ENCODE assay signal across 8 cellular contexts in the genomic region with DNA sequence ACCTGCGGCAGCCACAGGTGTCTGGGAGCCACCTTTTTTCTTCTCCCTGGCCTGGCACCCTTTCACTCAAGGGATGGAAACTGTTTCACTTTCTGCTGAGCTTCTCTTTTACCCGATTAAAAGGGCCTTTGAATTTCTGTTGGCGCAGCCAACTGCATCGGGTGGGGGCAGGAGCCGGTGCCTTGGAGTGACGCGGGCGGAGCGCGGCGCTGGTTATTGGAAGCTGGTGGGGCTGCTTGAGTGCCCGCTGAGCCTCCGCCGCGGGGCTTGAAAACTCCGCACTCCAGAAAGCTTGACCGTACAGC. TPM values are rescaled to one million over a fixed set of nuclear protein-coding genes. Genes with fewer than 3 reads are reported as not detected.
A peak's percentile ranks its signal among the peaks of the same experiment; 100 is the strongest.
DNase-seq lines count a peak whose midpoint lies in the region; ATAC-seq and TF ChIP-seq lines count a peak whose summit lies in the region.

No MANE protein-coding gene starts in this region.

- peak; percentile 72 for DNase-seq in NCI-H2107 treated with DMSO at 0.1 percent for 48 hours (lab: John Stamatoyannopoulos, UW; ENCODE audit: unreplicated experiment)
- DNase-seq in NCI-H2107 (lab: John Stamatoyannopoulos, UW) = no peak
- DNase-seq in NCI-H2227 (lab: John Stamatoyannopoulos, UW; ENCODE audit: unreplicated experiment) = peak; percentile 30
- DNase-seq in activated CD8-positive, alpha-beta T cell treated with anti-CD3 and anti-CD28 coated beads for 36 hours = peak; percentile 52
- peak; percentile 64 for DNase-seq in epidermal melanocyte (ENCODE audit: insufficient read length, low spot score)
- DNase-seq in mesendoderm = peak; percentile 80
- DNase-seq in stimulated activated naive B cell treated with anti-CD40 and anti-IgM and Interleukin-4, amounts not matched to agents 10 μg/mL and 1 μg/mL and 100 μg/mL, for 72 hours = no peak

- peaks cover 5% of the 10 kb centered on the region for H3K79me2 ChIP-seq in mesendoderm (ENCODE audit: control insufficient read depth, insufficient read depth, low read length)

- no peaks in the 10 kb centered on the region for H3K9me3 Mint-ChIP-seq in activated CD8-positive, alpha-beta T cell treated with anti-CD3 and anti-CD28 coated beads for 36 hours
- H3K9me3 Mint-ChIP-seq in stimulated activated naive B cell treated with anti-CD40 and anti-IgM and Interleukin-4, amounts not matched to agents 10 μg/mL and 1 μg/mL and 100 μg/mL, for 72 hours = no peaks in the 10 kb centered on the region

- H4K8ac ChIP-seq in mesendoderm (ENCODE audit: low read depth, low read length) = no peak overlapping the region

- intact Hi-C loops in activated CD8-positive, alpha-beta T cell treated with anti-CD3 and anti-CD28 coated beads for 36 hours (cut with micrococcal nuclease) = no loop called here

- no peak overlapping the region for H2AK5ac ChIP-seq in mesendoderm (ENCODE audit: low read length)

- peak overlapping the region; percentile 78 for H3K4me2 ChIP-seq in mesendoderm (ENCODE audit: low read length)

- TF ChIP-seq CTCF in activated CD8-positive, alpha-beta T cell treated with anti-CD3 and anti-CD28 coated beads for 36 hours (IDR thresholded peaks at IDR 0.05) = no peak

- H3K9ac ChIP-seq in mesendoderm (ENCODE audit: low read length) = peak overlapping the region; percentile 80

- H3K18ac ChIP-seq in mesendoderm (ENCODE audit: low read length) = peak overlapping the region; percentile 86

- H3K56ac ChIP-seq in mesendoderm (ENCODE audit: low read length) = peak overlapping the region; percentile 93

- H3K36me3 Mint-ChIP-seq in activated CD8-positive, alpha-beta T cell treated with anti-CD3 and anti-CD28 coated beads for 36 hours (ENCODE audit: low read depth) = no peaks in the 10 kb centered on the region
- no peaks in the 10 kb centered on the region for H3K36me3 Mint-ChIP-seq in stimulated activated naive B cell treated with anti-CD40 and anti-IgM and Interleukin-4, amounts not matched to agents 10 μg/mL and 1 μg/mL and 100 μg/mL, for 72 hours

- peaks cover 4% of the 10 kb centered on the region for H3K4me1 ChIP-seq in mesendoderm (ENCODE audit: control insufficient read depth, low read depth, low read length)

- CTCF ChIA-PET in activated CD8-positive, alpha-beta T cell treated with anti-CD3 and anti-CD28 coated beads for 36 hours (lab: Charles Lee) = interaction anchor here (0.8 to 1.0 kb wide), 3 partner anchors 9 to 87 kb away, joined by 3 to 4 read pairs (median 3); partner anchors contain the start of gene FXN

- H2BK15ac ChIP-seq in mesendoderm (replicated peaks; ENCODE audit: low read depth) = no peak overlapping the region

- POLR2A ChIA-PET in activated CD8-positive, alpha-beta T cell treated with anti-CD3 and anti-CD28 coated beads for 36 hours (lab: Charles Lee) = no interaction called here

- no peak overlapping the region for H2BK120ac ChIP-seq in mesendoderm (ENCODE audit: low read depth, low read length)

- H3K27me3 Mint-ChIP-seq in activated CD8-positive, alpha-beta T cell treated with anti-CD3 and anti-CD28 coated beads for 36 hours = peaks cover 9% of the 10 kb centered on the region
- H3K27me3 Mint-ChIP-seq in stimulated activated naive B cell treated with anti-CD40 and anti-IgM and Interleukin-4, amounts not matched to agents 10 μg/mL and 1 μg/mL and 100 μg/mL, for 72 hours = no peaks in the 10 kb centered on the region

- H3K4me1 Mint-ChIP-seq in activated CD8-positive, alpha-beta T cell treated with anti-CD3 and anti-CD28 coated beads for 36 hours (ENCODE audit: low read depth) = peaks cover 16% of the 10 kb centered on the region
- peaks cover 4 to 15% of the 10 kb centered on the region in 2 donors for H3K4me1 Mint-ChIP-seq in stimulated activated naive B cell treated with anti-CD40 and anti-IgM and Interleukin-4, amounts not matched to agents 10 μg/mL and 1 μg/mL and 100 μg/mL, for 72 hours

- H3K27me3 ChIP-seq in mesendoderm (ENCODE audit: insufficient read depth, low read length, poor library complexity) = no peaks in the 10 kb centered on the region

- no peak overlapping the region for H2BK5ac ChIP-seq in mesendoderm (ENCODE audit: low read length)

- peak overlapping the region; percentile 80 for H3K4me3 ChIP-seq in mesendoderm (ENCODE audit: low read length)

- WGBS in mesendoderm (ENCODE audit: extremely low coverage, insufficient coverage, low lambda C conversion rate) = no CpG with 5 or more reads among the region's 17 CpGs

- no peak overlapping the region for H3K4ac ChIP-seq in mesendoderm (ENCODE audit: low read depth, low read length)

- peak; percentile 39 for ATAC-seq in HG02852 (IDR thresholded peaks at IDR 0.05; ENCODE audit: unreplicated experiment)
- ATAC-seq in activated CD8-positive, alpha-beta T cell treated with anti-CD3 and anti-CD28 coated beads for 36 hours = peak; percentile 79
- peak; percentile 83 to 84 for ATAC-seq in stimulated activated naive B cell treated with anti-CD40 and anti-IgM and Interleukin-4, amounts not matched to agents 10 μg/mL and 1 μg/mL and 100 μg/mL, for 72 hours (replicated peaks)

- no peaks in the 10 kb centered on the region for H3K36me3 ChIP-seq in mesendoderm (ENCODE audit: control insufficient read depth, insufficient read depth, low read length)

- H3K23ac ChIP-seq in mesendoderm (ENCODE audit: low read length) = no peak overlapping the region

- no peak overlapping the region for H4K5ac ChIP-seq in mesendoderm (ENCODE audit: low read length)

- H3K27ac Mint-ChIP-seq in activated CD8-positive, alpha-beta T cell treated with anti-CD3 and anti-CD28 coated beads for 36 hours = no peak overlapping the region
- H3K27ac Mint-ChIP-seq in stimulated activated naive B cell treated with anti-CD40 and anti-IgM and Interleukin-4, amounts not matched to agents 10 μg/mL and 1 μg/mL and 100 μg/mL, for 72 hours = peak overlapping the region; percentile 82

- H3K79me1 ChIP-seq in mesendoderm (ENCODE audit: low read length) = peaks cover 2% of the 10 kb centered on the region

- peak overlapping the region; percentile 82 for H3K4me3 Mint-ChIP-seq in activated CD8-positive, alpha-beta T cell treated with anti-CD3 and anti-CD28 coated beads for 36 hours
- H3K4me3 Mint-ChIP-seq in stimulated activated naive B cell treated with anti-CD40 and anti-IgM and Interleukin-4, amounts not matched to agents 10 μg/mL and 1 μg/mL and 100 μg/mL, for 72 hours = peak overlapping the region; percentile 87 to 96

- H3K27ac ChIP-seq in mesendoderm (ENCODE audit: low read depth, low read length) = peak overlapping the region; percentile 92

RNA-seq across cellular contexts. Expression of gene TJP2, which starts 52.0 kb away (rescaled TPM):
- 1 to 10 TPM; 3.7 to 3.9 TPM for total RNA-seq in activated CD8-positive, alpha-beta T cell treated with anti-CD3 and anti-CD28 coated beads for 36 hours
- polyA plus RNA-seq in mesendoderm (2013, experiment 1 of 2) = 65.2 TPM
- 64.3 TPM for polyA plus RNA-seq in mesendoderm (2013, experiment 2 of 2)

Comparison
In these comparisons a context has a peak if more than half of its experiments do, and no peak if none do; other contexts are left out.
1. DNase-seq: peak in NCI-H2107 treated with DMSO at 0.1 percent for 48 hours (single experiment), NCI-H2227 (single experiment), activated CD8-positive, alpha-beta T cell treated with anti-CD3 and anti-CD28 coated beads for 36 hours (single experiment), epidermal melanocyte (single experiment) and mesendoderm (single experiment); none in NCI-H2107 (single experiment) and stimulated activated naive B cell treated with anti-CD40 and anti-IgM and Interleukin-4, amounts not matched to agents 10 μg/mL and 1 μg/mL and 100 μg/mL, for 72 hours (single experiment).
2. Peak in every context shown above with its lines, with median percentiles within 50 percentile points of each other: ATAC-seq.